In the genomic region with DNA sequence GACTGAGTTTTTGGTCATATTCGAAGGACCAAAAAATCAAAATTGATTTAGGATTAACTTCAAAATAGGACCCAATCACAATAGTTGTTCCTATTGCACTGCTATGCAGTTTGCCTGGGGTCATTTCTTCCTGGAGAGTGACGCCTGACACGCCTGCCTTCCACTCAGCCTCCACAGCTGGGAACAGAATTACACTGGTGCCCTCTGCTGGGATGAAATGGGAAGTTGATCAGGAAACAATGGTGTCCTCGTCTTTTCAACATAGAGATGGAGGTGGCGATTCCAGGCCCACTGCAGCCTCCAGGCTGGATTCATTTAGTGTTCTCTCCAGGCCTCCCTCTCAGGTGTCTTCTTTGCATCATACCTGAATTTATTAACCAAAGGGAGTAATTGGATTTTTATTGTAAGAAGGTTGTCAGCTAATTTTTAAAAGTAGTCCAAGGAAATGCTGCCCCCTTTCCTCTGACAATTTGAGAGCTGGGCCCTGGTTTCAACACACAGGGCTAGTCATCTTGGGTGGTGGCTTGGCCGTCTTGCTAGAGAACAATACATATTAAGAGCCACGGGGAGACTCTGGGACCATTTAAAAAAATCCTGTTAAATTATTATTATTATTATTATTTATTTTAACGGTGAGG, we compare ENCODE assay signal across 9 cellular contexts.
DNase-seq lines count a peak whose midpoint lies in the region; ATAC-seq and TF ChIP-seq lines count a peak whose summit lies in the region.
"Had no signal": no experiment of that assay in that cellular context is flagged by ENCODE, and none has a peak within 500 bp of the region (broad histone marks: within the 10 kb centered on the region; RNA-seq: fewer than 3 reads in every experiment).

No MANE protein-coding gene starts in this region.

- H3K27ac Mint-ChIP-seq in activated B cell treated with CpG ODN at 0.5 μM for 24 hours: no peak overlapping the region
- H3K27ac Mint-ChIP-seq: IgD-negative memory B cell had no signal

- POLR2A ChIA-PET in activated B cell treated with CpG ODN at 0.5 μM for 24 hours (lab: Charles Lee): interaction anchor here (0.6 kb wide), 1 partner anchor 499 kb away, joined by 3 read pairs; no protein-coding TSS in a partner anchor

- CTCF ChIA-PET in activated B cell treated with CpG ODN at 0.5 μM for 24 hours (lab: Charles Lee): interaction anchor here (0.8 to 2.5 kb wide), 14 partner anchors 38 to 866 kb away, joined by 3 to 36 read pairs (median 4); no protein-coding TSS in a partner anchor

- H3K9me3 Mint-ChIP-seq in activated B cell treated with CpG ODN at 0.5 μM for 24 hours: no peaks in the 10 kb centered on the region
- H3K9me3 Mint-ChIP-seq: IgD-negative memory B cell had no signal

- H3K36me3 Mint-ChIP-seq in activated B cell treated with CpG ODN at 0.5 μM for 24 hours (ENCODE audit: low read depth): no peaks in the 10 kb centered on the region
- H3K36me3 Mint-ChIP-seq: IgD-negative memory B cell had no signal

- H3K4me3 Mint-ChIP-seq in activated B cell treated with CpG ODN at 0.5 μM for 24 hours: no peak overlapping the region

- H3K27ac ChIP-seq in caudate nucleus (ENCODE audit: low read depth, low read length): no peak overlapping the region

- ATAC-seq in GM19023 (IDR thresholded peaks at IDR 0.05; ENCODE audit: unreplicated experiment) (peak; percentile 91), HG03139 (IDR thresholded peaks at IDR 0.05; ENCODE audit: unreplicated experiment) (peak; percentile 88), activated B cell treated with CpG ODN at 0.5 μM for 24 hours (ENCODE audit: low read depth) (peak; percentile 95)

- peak; percentile 87 for DNase-seq in Ammon's horn (ENCODE audit: low spot score)
- DNase-seq in NCI-H2171 treated with DMSO at 0.1 percent for 48 hours (lab: John Stamatoyannopoulos, UW): peak; percentile 89
- peak; percentile 28 for DNase-seq in activated B cell treated with CpG ODN at 0.5 μM for 24 hours
- peak in 56 of 61 donors; percentile 1 to 82 (median 50) for DNase-seq in caudate nucleus (lab: John Stamatoyannopoulos, UW)
- peak; percentile 93 for DNase-seq in left kidney (ENCODE audit: low read depth, low spot score)
- DNase-seq in stimulated activated CD4-positive, alpha-beta T cell treated with anti-CD3 and anti-CD28 coated beads, Interleukin-4, amount 100 ng/mL, for 1 hour: peak; percentile 44

- TF ChIP-seq CTCF in activated B cell treated with CpG ODN at 0.5 μM for 24 hours (IDR thresholded peaks at IDR 0.05): no peak

- intact Hi-C loops in activated B cell treated with CpG ODN at 0.5 μM for 24 hours (cut with micrococcal nuclease): loop anchor here (1.0 to 10.0 kb wide), 10 partner anchors 91 to 1541 kb away; no protein-coding TSS in a partner anchor

- peaks cover 3% of the 10 kb centered on the region for H3K4me1 Mint-ChIP-seq in activated B cell treated with CpG ODN at 0.5 μM for 24 hours

- H3K27me3 Mint-ChIP-seq in activated B cell treated with CpG ODN at 0.5 μM for 24 hours: no peaks in the 10 kb centered on the region
- H3K27me3 Mint-ChIP-seq: IgD-negative memory B cell had no signal

Comparison
In these comparisons a context has a peak if more than half of its experiments do, and no peak if none do; other contexts are left out.
1. DNase-seq: peak in every context shown above with its lines; median percentile 93 in left kidney; 89 in NCI-H2171 treated with DMSO at 0.1 percent for 48 hours; 87 in Ammon's horn; 50 in caudate nucleus; 44 in stimulated activated CD4-positive, alpha-beta T cell treated with anti-CD3 and anti-CD28 coated beads, Interleukin-4, amount 100 ng/mL, for 1 hour; 28 in activated B cell treated with CpG ODN at 0.5 μM for 24 hours.